17 cellular contexts compared by ENCODE assay signal in genomic region chr7:112596260-112596659, GRCh38.
A peak's percentile ranks its signal among the peaks of the same experiment; 100 is the strongest.
DNase-seq lines count a peak whose midpoint lies in the region; ATAC-seq, FAIRE-seq and TF ChIP-seq lines count a peak whose summit lies in the region.
"Had no signal": no experiment of that assay in that cellular context is flagged by ENCODE, and none has a peak within 500 bp of the region (broad histone marks: within the 10 kb centered on the region; RNA-seq: fewer than 3 reads in every experiment).

No MANE protein-coding gene starts in this region.

- 49 to 58% methylated on average over 3 of the region's 3 CpGs for WGBS in pancreas, 2 donors

- ATAC-seq in RWPE2 (ENCODE audit: low read depth) (peak; percentile 68; the same call in 2 of the 3 replicates), pancreas (no peak)

- DNase-seq in EH (ENCODE audit: low read depth): peak; percentile 1
- no peak for DNase-seq in RWPE2 (ENCODE audit: low spot score)
- DNase-seq in fibroblast of gingiva (ENCODE audit: low read depth): peak; percentile 49
- DNase-seq in pancreas: no peak
- no peak for DNase-seq in NCI-H1092 (lab: John Stamatoyannopoulos, UW)
- DNase-seq in DMS153 treated with DMSO at 0.1 percent for 48 hours (lab: John Stamatoyannopoulos, UW; ENCODE audit: unreplicated experiment): no peak
- DNase-seq in SHP77 (lab: John Stamatoyannopoulos, UW): no peak
- no peak for DNase-seq in GF-D8 (lab: John Stamatoyannopoulos, UW)
- DNase-seq: activated CD4-positive, alpha-beta T cell treated with anti-CD3 and anti-CD28 coated beads for 1 hour; activated CD8-positive, alpha-beta memory T cell treated with anti-CD3 and anti-CD28 coated beads, Interleukin-2, amount 50 U/mL, for 4 hours; activated naive CD4-positive, alpha-beta T cell treated with anti-CD3 and anti-CD28 coated beads for 36 hours; Caco-2; head of caudate nucleus; NCI-H2029; NCI-H82; T-helper 2 cell had no signal

- H3K27me3 ChIP-seq in RWPE2 (ENCODE audit: insufficient read depth, poor library complexity, severe bottlenecking): no peaks in the 10 kb centered on the region
- no peaks in the 10 kb centered on the region for H3K27me3 ChIP-seq in pancreas

- no peak overlapping the region for H3K4me3 ChIP-seq in RWPE2 (ENCODE audit: severe bottlenecking)
- no peak overlapping the region for H3K4me3 ChIP-seq in pancreas
- H3K4me3 ChIP-seq: thoracic aorta had no signal

- no peaks in the 10 kb centered on the region for H3K36me3 ChIP-seq in RWPE2 (ENCODE audit: low read depth)
- no peaks in the 10 kb centered on the region for H3K36me3 ChIP-seq in pancreas
- H3K36me3 ChIP-seq: thoracic aorta had no signal

- H3K9me3 ChIP-seq in RWPE2 (ENCODE audit: severe bottlenecking) (no peaks in the 10 kb centered on the region), pancreas (no peaks in the 10 kb centered on the region)
- H3K9me3 ChIP-seq: Caco-2, thoracic aorta had no signal

- TF ChIP-seq CTCF in RWPE2 (IDR thresholded peaks at IDR 0.05; ENCODE audit: poor library complexity, severe bottlenecking) (no peak), pancreas (IDR thresholded peaks at IDR 0.05) (no peak)

- no peak overlapping the region for H3K27ac ChIP-seq in RWPE2 (ENCODE audit: poor library complexity, severe bottlenecking)
- no peak overlapping the region for H3K27ac ChIP-seq in pancreas
- H3K27ac ChIP-seq: thoracic aorta had no signal

- H3K4me1 ChIP-seq in RWPE2 (ENCODE audit: insufficient read depth, poor library complexity, severe bottlenecking) (no peaks in the 10 kb centered on the region), pancreas (no peaks in the 10 kb centered on the region)
- H3K4me1 ChIP-seq: Caco-2 had no signal

- FAIRE-seq in pancreas (lab: Jason Lieb, UNC): peak; percentile 73

- intact Hi-C loops in pancreas (cut with DNase I): no loop called here

Comparison
In these comparisons a context has a peak if more than half of its experiments do, and no peak if none do; other contexts are left out.
1. DNase-seq: peak in EH (single experiment) and fibroblast of gingiva (single experiment); none in RWPE2 (single experiment), pancreas (0 of 6), NCI-H1092 (single experiment), DMS153 treated with DMSO at 0.1 percent for 48 hours (single experiment), SHP77 (0 of 2) and GF-D8 (single experiment).